14 cellular contexts compared by ENCODE assay signal in the genomic region with DNA sequence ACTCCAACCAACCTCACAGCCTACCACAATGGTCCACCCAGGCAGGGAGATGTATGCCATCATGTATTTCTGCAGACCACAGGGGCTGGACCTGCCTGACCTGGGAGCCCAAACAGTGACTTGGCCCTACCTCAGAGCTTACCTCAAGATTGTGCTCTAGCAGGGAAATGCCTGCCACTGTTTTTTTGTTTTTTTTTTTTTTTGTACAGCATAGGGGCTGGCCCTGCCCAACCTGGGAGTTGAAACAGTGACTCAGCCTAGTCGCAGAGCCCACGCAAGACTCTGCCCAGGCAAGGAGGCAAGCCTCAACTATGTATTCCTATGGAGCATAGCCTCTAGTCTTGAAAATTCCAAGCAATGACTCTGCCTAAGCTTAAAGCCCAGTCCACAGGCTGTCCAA. TPM values are rescaled to one million over a fixed set of nuclear protein-coding genes. Genes with fewer than 3 reads are reported as not detected.
DNase-seq lines count a peak whose midpoint lies in the region; ATAC-seq lines count a peak whose summit lies in the region.
"Had no signal": no experiment of that assay in that cellular context is flagged by ENCODE, and none has a peak within 500 bp of the region (broad histone marks: within the 10 kb centered on the region; RNA-seq: fewer than 3 reads in every experiment).

No MANE protein-coding gene starts in this region.

- H4K20me1 ChIP-seq in GM23248 (ENCODE audit: insufficient read depth): no peaks in the 10 kb centered on the region

- DNase-seq in activated CD4-positive, alpha-beta T cell treated with anti-CD3 and anti-CD28 coated beads, Interleukin-2, amount 50 U/mL, for 48 hours: peak; percentile 30 to 44
- no peak for DNase-seq in activated CD4-positive, alpha-beta T cell treated with anti-CD3 and anti-CD28 coated beads, Interleukin-2, amount 50 U/mL, for 4 hours
- DNase-seq in GM23248 (peak; percentile 23), myocyte (ENCODE audit: low read depth) (peak; percentile 11), cortex of kidney (lab: John Stamatoyannopoulos, UW) (no peak), NCI-H748 treated with DMSO at 0.1 percent for 48 hours (lab: John Stamatoyannopoulos, UW) (no peak)
- DNase-seq in activated T-helper 1 cell treated with anti-CD3 and anti-CD28 coated beads, Interleukin-12 subunit alpha, Interleukin-12 subunit beta, Interleukin-2, Interleukin-4 antibody, amounts not matched to agents 30 ng/mL and 10 ng/mL and 1 ng/mL, durations not matched to agents 14 hours and 24 hours and 36 hours (ENCODE audit: low spot score): no peak
- DNase-seq: erythroblast, NCI-H1092, NCI-H446, uterus had no signal

- H3K9me3 Mint-ChIP-seq in activated T-helper 1 cell treated with anti-CD3 and anti-CD28 coated beads, Interleukin-12 subunit alpha, Interleukin-12 subunit beta, Interleukin-2, Interleukin-4 antibody, amounts not matched to agents 30 ng/mL and 10 ng/mL and 1 ng/mL, durations not matched to agents 14 hours and 24 hours and 36 hours: peaks cover 6% of the 10 kb centered on the region

- H3K27ac Mint-ChIP-seq in activated T-helper 1 cell treated with anti-CD3 and anti-CD28 coated beads, Interleukin-12 subunit alpha, Interleukin-12 subunit beta, Interleukin-2, Interleukin-4 antibody, amounts not matched to agents 30 ng/mL and 10 ng/mL and 1 ng/mL, durations not matched to agents 14 hours and 24 hours and 36 hours: peak overlapping the region; percentile 68

- no peaks in the 10 kb centered on the region for H3F3A ChIP-seq in GM23248 (ENCODE audit: insufficient read depth)

- H3K9me2 ChIP-seq in GM23248 (ENCODE audit: insufficient read depth): no peaks in the 10 kb centered on the region

- whole genome bisulfite sequencing in GM23248 (ENCODE audit: low coverage in 1 of 2, low lambda C conversion rate in 2 of 2, missing lambda C conversion rate in 2 of 2), 2 experiments: 77 to 97% methylated on average over 2 of the region's 2 CpGs

- H3K4me1 Mint-ChIP-seq in activated T-helper 1 cell treated with anti-CD3 and anti-CD28 coated beads, Interleukin-12 subunit alpha, Interleukin-12 subunit beta, Interleukin-2, Interleukin-4 antibody, amounts not matched to agents 30 ng/mL and 10 ng/mL and 1 ng/mL, durations not matched to agents 14 hours and 24 hours and 36 hours (ENCODE audit: low read depth): peaks cover 63% of the 10 kb centered on the region

- H3K4me3 ChIP-seq in GM23248: no peak overlapping the region
- H3K4me3 ChIP-seq: lung, uterus had no signal

- no peak overlapping the region for H2AFZ ChIP-seq in GM23248

- H3K4me3 Mint-ChIP-seq in activated T-helper 1 cell treated with anti-CD3 and anti-CD28 coated beads, Interleukin-12 subunit alpha, Interleukin-12 subunit beta, Interleukin-2, Interleukin-4 antibody, amounts not matched to agents 30 ng/mL and 10 ng/mL and 1 ng/mL, durations not matched to agents 14 hours and 24 hours and 36 hours: no peak overlapping the region

- H3K4me2 ChIP-seq in GM23248 (ENCODE audit: unreplicated experiment): no peak overlapping the region

- H3K27ac ChIP-seq in GM23248: no peak overlapping the region
- H3K27ac ChIP-seq: neutrophil, uterus had no signal

- peaks cover 6% of the 10 kb centered on the region for H3K36me3 Mint-ChIP-seq in activated T-helper 1 cell treated with anti-CD3 and anti-CD28 coated beads, Interleukin-12 subunit alpha, Interleukin-12 subunit beta, Interleukin-2, Interleukin-4 antibody, amounts not matched to agents 30 ng/mL and 10 ng/mL and 1 ng/mL, durations not matched to agents 14 hours and 24 hours and 36 hours (ENCODE audit: low read depth)

- no peak for ATAC-seq in GM21737 (IDR thresholded peaks at IDR 0.05; ENCODE audit: unreplicated experiment)

- no peaks in the 10 kb centered on the region for H3K9me3 ChIP-seq in GM23248 (ENCODE audit: low read depth)
- H3K9me3 ChIP-seq: neutrophil, uterus had no signal

- H3K27me3 Mint-ChIP-seq in activated T-helper 1 cell treated with anti-CD3 and anti-CD28 coated beads, Interleukin-12 subunit alpha, Interleukin-12 subunit beta, Interleukin-2, Interleukin-4 antibody, amounts not matched to agents 30 ng/mL and 10 ng/mL and 1 ng/mL, durations not matched to agents 14 hours and 24 hours and 36 hours (ENCODE audit: insufficient read depth): no peaks in the 10 kb centered on the region

- H3K79me2 ChIP-seq in GM23248 (ENCODE audit: insufficient read depth): no peaks in the 10 kb centered on the region

- in situ Hi-C loops in GM23248 (cut with MboI): no loop called here

- H3K36me3 ChIP-seq in GM23248 (ENCODE audit: low read depth): no peaks in the 10 kb centered on the region
- H3K36me3 ChIP-seq: neutrophil, uterus had no signal

- H3K9ac ChIP-seq in GM23248: no peak overlapping the region

- H3K4me1 ChIP-seq in GM23248 (ENCODE audit: insufficient read depth): peaks cover 9% of the 10 kb centered on the region; the same call in 1 of the 2 replicates
- H3K4me1 ChIP-seq: uterus had no signal

- intact Hi-C loops in activated T-helper 1 cell treated with anti-CD3 and anti-CD28 coated beads, Interleukin-12 subunit alpha, Interleukin-12 subunit beta, Interleukin-2, Interleukin-4 antibody, amounts not matched to agents 30 ng/mL and 10 ng/mL and 1 ng/mL, durations not matched to agents 14 hours and 24 hours and 36 hours (cut with micrococcal nuclease): loop anchor here (1.0 to 2.0 kb wide), 3 partner anchors 20 to 63 kb away; no protein-coding TSS in a partner anchor

- no peaks in the 10 kb centered on the region for H3K27me3 ChIP-seq in GM23248 (replicated peaks; ENCODE audit: insufficient read depth)
- H3K27me3 ChIP-seq: neutrophil, uterus had no signal

RNA-seq across cellular contexts. Expression of a gene that starts 39.3 kb away (rescaled TPM):
- 61.5 and 77.0 TPM in 2 replicates for total RNA-seq in GM23248 (2014; rRNA removed; shearing (Covaris generic))
- polyA plus RNA-seq in GM23248 (2016; fragmentation: Nextera tagmentation; extraction: Ambion mirVana): 16.1 and 17.8 TPM in 2 replicates
- 328 and 332 TPM in 2 replicates for total RNA-seq in activated T-helper 1 cell treated with anti-CD3 and anti-CD28 coated beads, Interleukin-12 subunit alpha, Interleukin-12 subunit beta, Interleukin-2, Interleukin-4 antibody, amounts not matched to agents 30 ng/mL and 10 ng/mL and 1 ng/mL, durations not matched to agents 14 hours and 24 hours and 36 hours
- total RNA-seq in myocyte: 124 and 152 TPM in 2 replicates
- 32.3 TPM for polyA plus RNA-seq in myocyte (2012)

Comparison
In these comparisons a context has a peak if more than half of its experiments do, and no peak if none do; other contexts are left out.
1. DNase-seq: peak in activated CD4-positive, alpha-beta T cell treated with anti-CD3 and anti-CD28 coated beads, Interleukin-2, amount 50 U/mL, for 48 hours (2 of 2), GM23248 (single experiment) and myocyte (single experiment); none in activated CD4-positive, alpha-beta T cell treated with anti-CD3 and anti-CD28 coated beads, Interleukin-2, amount 50 U/mL, for 4 hours (0 of 2), activated T-helper 1 cell treated with anti-CD3 and anti-CD28 coated beads, Interleukin-12 subunit alpha, Interleukin-12 subunit beta, Interleukin-2, Interleukin-4 antibody, amounts not matched to agents 30 ng/mL and 10 ng/mL and 1 ng/mL, durations not matched to agents 14 hours and 24 hours and 36 hours (single experiment), cortex of kidney (single experiment) and NCI-H748 treated with DMSO at 0.1 percent for 48 hours (single experiment).